In the genomic region with DNA sequence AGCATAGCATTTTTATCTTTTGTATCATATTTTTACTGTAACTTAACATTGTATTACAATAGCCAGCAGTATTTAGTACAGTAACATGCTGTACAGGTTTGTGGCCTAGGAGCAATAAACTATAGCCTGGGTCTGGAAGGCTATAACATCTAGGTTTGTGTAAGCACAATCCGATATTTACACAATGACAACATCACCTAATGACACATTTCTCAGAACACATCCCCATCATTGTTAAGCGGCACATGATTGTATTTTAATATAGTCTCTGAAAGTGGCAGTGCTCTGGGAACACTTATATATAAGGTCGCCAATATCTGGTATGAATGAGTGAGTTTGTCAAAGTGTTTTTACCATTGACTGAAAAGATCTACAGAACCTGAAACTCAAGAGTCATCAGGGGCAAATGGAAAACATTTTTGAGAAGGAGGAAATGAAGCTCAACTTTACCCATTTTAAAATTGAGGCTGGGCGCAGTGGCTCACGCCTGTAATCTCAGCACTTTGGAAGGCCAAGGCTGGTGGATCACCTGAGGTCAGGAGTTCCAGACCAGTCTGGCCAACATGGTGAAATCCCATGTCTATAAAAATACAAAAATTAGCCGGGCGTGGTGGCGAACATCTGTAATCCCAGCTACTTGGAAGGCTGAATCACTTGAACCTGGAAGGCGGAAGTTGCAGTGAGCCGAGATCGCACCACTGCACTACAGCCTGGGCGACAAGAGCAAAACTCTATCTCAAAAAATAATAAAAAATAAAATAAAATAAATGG, we compare ENCODE assay signal across 9 cellular contexts. TPM values are rescaled to one million over a fixed set of nuclear protein-coding genes. Genes with fewer than 3 reads are reported as not detected.
A peak's percentile ranks its signal among the peaks of the same experiment; 100 is the strongest.
DNase-seq lines count a peak whose midpoint lies in the region; ATAC-seq and TF ChIP-seq lines count a peak whose summit lies in the region.
"Had no signal": no experiment of that assay in that cellular context is flagged by ENCODE, and none has a peak within 500 bp of the region (broad histone marks: within the 10 kb centered on the region; RNA-seq: fewer than 3 reads in every experiment).

No MANE protein-coding gene starts in this region.

- intact Hi-C loops in testis (cut with DNase I; ENCODE audit: low total_unique reads), result no loop called here

- H3K4me3 ChIP-seq in Peyer's patch (no peak overlapping the region), epithelial cell of proximal tubule (ENCODE audit: low read depth, low read length) (peak overlapping the region; percentile 27), skin epidermis (no peak overlapping the region), testis (no peak overlapping the region)
- H3K4me3 ChIP-seq: pancreas had no signal

- 83 to 93% methylated on average over 12 of the region's 12 CpGs for WGBS in testis, 2 donors

- no peak for TF ChIP-seq POLR2A in Peyer's patch (IDR thresholded peaks at IDR 0.05)
- no peak for TF ChIP-seq POLR2A in testis (IDR thresholded peaks at IDR 0.05)

- TF ChIP-seq CTCF in Peyer's patch (IDR thresholded peaks at IDR 0.05), result no peak
- TF ChIP-seq CTCF in epithelial cell of proximal tubule (conservative IDR thresholded peaks at IDR 0.05; ENCODE audit: low read depth, low read length), result no peak
- TF ChIP-seq CTCF in testis (IDR thresholded peaks at IDR 0.05), result no peak

- peak; percentile 5 for ATAC-seq in GM21390 (IDR thresholded peaks at IDR 0.05; ENCODE audit: unreplicated experiment)

- H3K27ac ChIP-seq in Peyer's patch (peak overlapping the region; percentile 50 to 65 (median 58)), skin epidermis (peak overlapping the region; percentile 33 to 88 (median 78)), testis (peak overlapping the region in 1 of 2 donors; percentile 73)

- no peaks in the 10 kb centered on the region for H3K27me3 ChIP-seq in Peyer's patch
- H3K27me3 ChIP-seq in testis, result no peaks in the 10 kb centered on the region
- H3K27me3 ChIP-seq: pancreas had no signal

- no peaks in the 10 kb centered on the region for H3K9me3 ChIP-seq in Peyer's patch
- H3K9me3 ChIP-seq in testis, result no peaks in the 10 kb centered on the region
- H3K9me3 ChIP-seq: pancreas had no signal

- H3K4me1 ChIP-seq in Peyer's patch, result peaks cover 0 to 23% (median 4%) of the 10 kb centered on the region in 4 donors
- H3K4me1 ChIP-seq in testis, result peaks cover 5% of the 10 kb centered on the region

- DNase-seq in Peyer's patch (no peak), epithelial cell of proximal tubule (ENCODE audit: low read depth) (peak; percentile 49), testis (no peak), ecto neural progenitor cell (ENCODE audit: low spot score) (no peak), NCI-H1048 (lab: John Stamatoyannopoulos, UW) (no peak), retina (no peak)
- DNase-seq: pancreas had no signal

- no peaks in the 10 kb centered on the region for H3K36me3 ChIP-seq in Peyer's patch
- H3K36me3 ChIP-seq in testis (ENCODE audit: low read depth, missing control alignments), result no peaks in the 10 kb centered on the region
- H3K36me3 ChIP-seq: pancreas had no signal

RNA-seq across cellular contexts. Expression of a gene that starts 38.8 kb away (rescaled TPM):
- total RNA-seq in Peyer's patch (100 to 1,000 TPM in 3 of 4 donors, 10 to 100 TPM in 1; 52.0 to 229 (median 123) TPM), epithelial cell of proximal tubule (26.3 and 36.2 TPM in 2 replicates), testis (1 to 10 TPM; 4.3 to 8.1 TPM)
- 10.0 TPM for polyA plus RNA-seq in testis (ENCODE audit: insufficient read depth, low read depth, low replicate concordance)
